9 cellular contexts compared by ENCODE assay signal in the genomic region with DNA sequence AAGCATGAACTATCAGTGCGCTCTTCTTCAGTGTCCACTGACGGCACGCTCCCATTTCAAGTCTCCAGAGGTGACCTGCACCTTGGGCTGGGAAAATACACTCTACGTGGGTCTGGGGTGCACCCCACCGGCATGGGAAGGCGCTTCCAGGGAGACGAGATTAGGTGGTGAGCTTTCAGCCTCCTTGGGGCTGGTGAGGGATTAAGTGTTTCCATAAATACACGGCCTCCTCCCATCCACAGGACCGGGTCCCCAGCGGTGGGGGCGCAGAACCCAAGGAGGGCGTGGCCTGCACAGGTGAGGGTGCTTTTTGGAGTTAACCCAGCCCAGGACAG. TPM values are rescaled to one million over a fixed set of nuclear protein-coding genes. Genes with fewer than 3 reads are reported as not detected.
DNase-seq lines count a peak whose midpoint lies in the region; ATAC-seq and TF ChIP-seq lines count a peak whose summit lies in the region.
"Had no signal": no experiment of that assay in that cellular context is flagged by ENCODE, and none has a peak within 500 bp of the region (broad histone marks: within the 10 kb centered on the region; RNA-seq: fewer than 3 reads in every experiment).

No MANE protein-coding gene starts in this region.

- H3K36me3 ChIP-seq in RWPE2 (ENCODE audit: low read depth) (peaks cover 52% of the 10 kb centered on the region), spleen (no peaks in the 10 kb centered on the region)

- intact Hi-C loops in spleen (cut with DNase I; ENCODE audit: low total_unique reads), result no loop called here

- H3K9me3 ChIP-seq in RWPE2 (ENCODE audit: severe bottlenecking), result no peaks in the 10 kb centered on the region
- H3K9me3 ChIP-seq in spleen, result no peaks in the 10 kb centered on the region

- no peak for TF ChIP-seq POLR2A in spleen (IDR thresholded peaks at IDR 0.05)

- no peaks in the 10 kb centered on the region for H3K27me3 ChIP-seq in RWPE2 (ENCODE audit: insufficient read depth, poor library complexity, severe bottlenecking)
- peaks cover 0 to 51% (median 15%) of the 10 kb centered on the region in 7 donors for H3K27me3 ChIP-seq in spleen (replicated peaks in 1 of 7)

- H3K27ac ChIP-seq in RWPE2 (ENCODE audit: poor library complexity, severe bottlenecking) (peak overlapping the region; percentile 99), spleen (peak overlapping the region in 3 of 8 donors; percentile 70 to 87 (median 80))

- no peak; the same call in 2 of the 3 replicates for ATAC-seq in RWPE2 (ENCODE audit: low read depth)
- ATAC-seq in HG03378 (IDR thresholded peaks at IDR 0.05; ENCODE audit: unreplicated experiment), result no peak
- ATAC-seq: natural killer cell treated with Interleukin-12 subunit alpha and Interleukin-12 subunit beta and Interleukin-15 and Interleukin-18, amount 100 ng/mL, for 72 hours had no signal

- H3K4me3 ChIP-seq in GM12875 (ENCODE audit: low read depth, low read length) (peak overlapping the region; percentile 72), RWPE2 (ENCODE audit: severe bottlenecking) (peak overlapping the region; percentile 99), foreskin fibroblast (ENCODE audit: low read depth in 1 of 2, low read length in 2 of 2) (peak overlapping the region; percentile 60 to 65), spleen (peak overlapping the region; percentile 52 to 82 (median 69))

- DNase-seq in RWPE2 (ENCODE audit: low spot score) (peak; percentile 87), foreskin fibroblast (no peak), spleen (no peak), AG08395 (ENCODE audit: low spot score) (no peak), activated T-cell treated with anti-CD3 and anti-CD28 coated beads for 4 hours (no peak)
- DNase-seq: erythroblast had no signal

- TF ChIP-seq CTCF in GM12875 (IDR thresholded peaks at IDR 0.05; ENCODE audit: borderline replicate concordance, insufficient read depth, low read depth, low read length) (no peak), RWPE2 (IDR thresholded peaks at IDR 0.05; ENCODE audit: poor library complexity, severe bottlenecking) (no peak), foreskin fibroblast (IDR thresholded peaks at IDR 0.05; ENCODE audit: low read depth, low read length) (no peak), spleen (IDR thresholded peaks at IDR 0.05 in 8 of 11, conservative IDR thresholded peaks at IDR 0.05 in 3 of 11) (no peak)

- H3K4me1 ChIP-seq in RWPE2 (ENCODE audit: insufficient read depth, poor library complexity, severe bottlenecking) (peaks cover 61% of the 10 kb centered on the region), spleen (peaks cover 27 to 89% (median 78%) of the 10 kb centered on the region in 6 donors)

- 53 to 74% (median 60%) methylated on average over 6 to 12 of the region's 12 CpGs for WGBS in spleen, 5 donors

RNA-seq across cellular contexts. Expression of a gene that starts 1.2 kb away (rescaled TPM):
- 10 to 100 TPM; 12.1 to 31.1 (median 14.9) TPM for total RNA-seq in spleen
- 100 to 1,000 TPM in 1 of 3 donors, 10 to 100 TPM in 2; 38.0 to 107 (median 73.4) TPM for polyA plus RNA-seq in spleen
- total RNA-seq: natural killer cell treated with Interleukin-12 subunit alpha and Interleukin-12 subunit beta and Interleukin-15 and Interleukin-18, amount 100 ng/mL, for 72 hours had no signal

RNA-seq across cellular contexts. Expression of a gene that starts 49.7 kb away (rescaled TPM):
- total RNA-seq in spleen, result 10 to 100 TPM; 22.6 to 43.0 (median 31.1) TPM
- polyA plus RNA-seq in spleen, result 10 to 100 TPM; 10.1 to 14.9 (median 10.6) TPM

RNA-seq across cellular contexts. Expression of a gene that starts 49.8 kb away (rescaled TPM):
- 100 to 1,000 TPM; 348 to 464 (median 412) TPM for total RNA-seq in spleen
- polyA plus RNA-seq in spleen, result 1,000 to 10,000 TPM in 2 of 3 donors, 100 to 1,000 TPM in 1; 904 to 1,132 (median 1,034) TPM
